ENCODE assay signal across 8 cellular contexts in the genomic region with DNA sequence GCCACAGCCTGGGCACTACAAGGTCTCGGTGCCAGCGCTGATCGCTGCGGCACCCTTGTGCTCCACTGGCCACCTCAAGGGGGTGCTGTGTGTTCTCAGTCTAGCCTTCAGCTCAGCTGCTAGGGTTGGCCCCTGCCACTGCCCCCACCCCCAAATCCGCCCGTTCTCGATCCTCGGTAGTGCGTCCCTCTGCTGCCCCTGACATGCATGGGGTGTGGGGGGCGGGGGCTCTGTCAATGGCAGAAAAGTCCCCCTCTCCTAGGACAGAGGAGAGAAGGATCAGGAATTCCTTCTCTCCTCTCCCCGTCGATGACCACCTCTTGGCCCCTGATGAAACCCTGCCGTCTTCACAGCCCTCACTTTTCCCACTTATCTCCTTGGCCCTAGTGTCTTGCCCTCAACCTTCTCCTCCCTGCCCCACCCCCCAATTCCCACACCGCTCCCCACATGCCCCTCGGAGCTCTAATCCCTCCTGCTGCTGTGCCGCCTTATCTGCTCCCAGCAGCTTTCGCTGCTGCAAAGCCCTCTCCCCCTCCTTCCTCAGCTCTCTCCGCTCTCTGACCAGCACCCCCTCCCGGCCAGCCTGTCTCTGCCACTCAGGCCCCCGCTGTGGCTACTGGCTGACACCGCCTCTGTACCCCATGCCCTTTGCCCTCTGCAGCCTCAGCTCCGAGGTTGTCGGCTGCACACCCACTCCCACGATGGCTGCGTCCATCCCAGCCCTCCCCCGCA. TPM values are rescaled to one million over a fixed set of nuclear protein-coding genes. Genes with fewer than 3 reads are reported as not detected.
DNase-seq lines count a peak whose midpoint lies in the region; ATAC-seq and TF ChIP-seq lines count a peak whose summit lies in the region.

No MANE protein-coding gene starts in this region.

- H3K27ac Mint-ChIP-seq in CD4-positive, CD25-positive, alpha-beta regulatory T cell: no peak overlapping the region

- H3K4me1 Mint-ChIP-seq in CD4-positive, CD25-positive, alpha-beta regulatory T cell: peaks cover 0 to 27% (median 15%) of the 10 kb centered on the region in 4 donors

- peaks cover 15% of the 10 kb centered on the region for H3K4me1 ChIP-seq in CD4-positive, CD25-positive, alpha-beta regulatory T cell (ENCODE audit: control insufficient read depth, insufficient read depth, low read length, poor library complexity, severe bottlenecking)
- H3K4me1 ChIP-seq in right atrium auricular region: peaks cover 0 to 79% of the 10 kb centered on the region in 2 donors

- no peak overlapping the region for H3K27ac ChIP-seq in CD4-positive, CD25-positive, alpha-beta regulatory T cell (ENCODE audit: insufficient read depth, low read length, poor library complexity, severe bottlenecking)
- H3K27ac ChIP-seq in right atrium auricular region: peak overlapping the region in 1 of 2 donors; percentile 29

- ATAC-seq in CD4-positive, CD25-positive, alpha-beta regulatory T cell (ENCODE audit: low read depth in 2 of 2): peak; percentile 70 to 73
- ATAC-seq in GM19395 (IDR thresholded peaks at IDR 0.05; ENCODE audit: unreplicated experiment): peak; percentile 74
- peak; percentile 88 for ATAC-seq in SK-N-SH treated with all-trans-retinoic acid at 6 μM for 48 hours
- ATAC-seq in GM18520 (IDR thresholded peaks at IDR 0.05; ENCODE audit: unreplicated experiment): no peak

- H3K27me3 ChIP-seq in CD4-positive, CD25-positive, alpha-beta regulatory T cell (ENCODE audit: control insufficient read depth, insufficient read depth, low read length): peaks cover 2% of the 10 kb centered on the region
- no peaks in the 10 kb centered on the region for H3K27me3 ChIP-seq in right atrium auricular region

- no peaks in the 10 kb centered on the region for H3K9me3 Mint-ChIP-seq in CD4-positive, CD25-positive, alpha-beta regulatory T cell

- no peak overlapping the region for H3K4me3 ChIP-seq in CD4-positive, CD25-positive, alpha-beta regulatory T cell (ENCODE audit: low read depth, low read length)
- peak overlapping the region in 1 of 2 donors; percentile 38 for H3K4me3 ChIP-seq in right atrium auricular region

- H3K4me3 Mint-ChIP-seq in CD4-positive, CD25-positive, alpha-beta regulatory T cell: peak overlapping the region in 3 of 4 donors; percentile 50 to 70 (median 68)

- DNase-seq in CD4-positive, CD25-positive, alpha-beta regulatory T cell: peak; percentile 28 to 39 (median 35)
- DNase-seq in HuH-7.5 (ENCODE audit: low spot score) (peak; percentile 89), amygdala (lab: John Stamatoyannopoulos, UW) (peak in 41 of 56 donors; percentile 3 to 62 (median 41)), right atrium auricular region (ENCODE audit: low spot score) (no peak), retina (peak; percentile 84)

- H3K27me3 Mint-ChIP-seq in CD4-positive, CD25-positive, alpha-beta regulatory T cell: peaks cover 57% of the 10 kb centered on the region

- H3K9me3 ChIP-seq in CD4-positive, CD25-positive, alpha-beta regulatory T cell (ENCODE audit: control insufficient read depth in 2 of 2, low read length in 2 of 2): no peaks in the 10 kb centered on the region
- no peaks in the 10 kb centered on the region for H3K9me3 ChIP-seq in right atrium auricular region

- peaks cover 8% of the 10 kb centered on the region for H3K36me3 ChIP-seq in CD4-positive, CD25-positive, alpha-beta regulatory T cell (ENCODE audit: control insufficient read depth, insufficient read depth, low read length)
- H3K36me3 ChIP-seq in right atrium auricular region: peaks cover 11% of the 10 kb centered on the region

- H3K36me3 Mint-ChIP-seq in CD4-positive, CD25-positive, alpha-beta regulatory T cell: peaks cover 10% of the 10 kb centered on the region

- TF ChIP-seq CTCF in right atrium auricular region (IDR thresholded peaks at IDR 0.05): peak; percentile 27 to 78

TF ChIP-seq in SK-N-SH treated with all-trans-retinoic acid at 6 μM for 48 hours, 23 proteins besides CTCF, POLR2A, EP300 and RAD21:
- TF ChIP-seq SNAI2 (CRISPR knock-in tag; IDR thresholded peaks at IDR 0.05): no peak
- TF ChIP-seq, protein P1, sequence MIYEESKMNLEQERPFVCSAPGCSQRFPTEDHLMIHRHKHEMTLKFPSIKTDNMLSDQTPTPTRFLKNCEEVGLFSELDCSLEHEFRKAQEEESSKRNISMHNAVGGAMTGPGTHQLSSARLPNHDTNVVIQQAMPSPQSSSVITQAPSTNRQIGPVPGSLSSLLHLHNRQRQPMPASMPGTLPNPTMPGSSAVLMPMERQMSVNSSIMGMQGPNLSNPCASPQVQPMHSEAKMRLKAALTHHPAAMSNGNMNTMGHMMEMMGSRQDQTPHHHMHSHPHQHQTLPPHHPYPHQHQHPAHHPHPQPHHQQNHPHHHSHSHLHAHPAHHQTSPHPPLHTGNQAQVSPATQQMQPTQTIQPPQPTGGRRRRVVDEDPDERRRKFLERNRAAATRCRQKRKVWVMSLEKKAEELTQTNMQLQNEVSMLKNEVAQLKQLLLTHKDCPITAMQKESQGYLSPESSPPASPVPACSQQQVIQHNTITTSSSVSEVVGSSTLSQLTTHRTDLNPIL (CRISPR knock-in tag; IDR thresholded peaks at IDR 0.05; ENCODE audit: low read depth): no peak
- TF ChIP-seq, protein P2, sequence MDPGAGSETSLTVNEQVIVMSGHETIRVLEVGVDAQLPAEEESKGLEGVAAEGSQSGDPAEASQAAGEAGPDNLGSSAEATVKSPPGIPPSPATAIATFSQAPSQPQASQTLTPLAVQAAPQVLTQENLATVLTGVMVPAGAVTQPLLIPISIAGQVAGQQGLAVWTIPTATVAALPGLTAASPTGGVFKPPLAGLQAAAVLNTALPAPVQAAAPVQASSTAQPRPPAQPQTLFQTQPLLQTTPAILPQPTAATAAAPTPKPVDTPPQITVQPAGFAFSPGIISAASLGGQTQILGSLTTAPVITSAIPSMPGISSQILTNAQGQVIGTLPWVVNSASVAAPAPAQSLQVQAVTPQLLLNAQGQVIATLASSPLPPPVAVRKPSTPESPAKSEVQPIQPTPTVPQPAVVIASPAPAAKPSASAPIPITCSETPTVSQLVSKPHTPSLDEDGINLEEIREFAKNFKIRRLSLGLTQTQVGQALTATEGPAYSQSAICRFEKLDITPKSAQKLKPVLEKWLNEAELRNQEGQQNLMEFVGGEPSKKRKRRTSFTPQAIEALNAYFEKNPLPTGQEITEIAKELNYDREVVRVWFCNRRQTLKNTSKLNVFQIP (CRISPR knock-in tag; IDR thresholded peaks at IDR 0.05; ENCODE audit: borderline replicate concordance, low read depth): no peak
- TF ChIP-seq ZFP3 (CRISPR knock-in tag; IDR thresholded peaks at IDR 0.05): no peak
- TF ChIP-seq ZFP30 (CRISPR knock-in tag; IDR thresholded peaks at IDR 0.05): no peak
- TF ChIP-seq OSR1 (CRISPR knock-in tag; IDR thresholded peaks at IDR 0.05): no peak
- no peak for TF ChIP-seq CSDC2 (CRISPR knock-in tag; IDR thresholded peaks at IDR 0.05)
- no peak for TF ChIP-seq ARNTL (CRISPR knock-in tag; IDR thresholded peaks at IDR 0.05; ENCODE audit: borderline replicate concordance, low read depth)
- no peak for TF ChIP-seq ESRRG (CRISPR knock-in tag; IDR thresholded peaks at IDR 0.05)
- no peak for TF ChIP-seq ZNF70 (CRISPR knock-in tag; IDR thresholded peaks at IDR 0.05)
- no peak for TF ChIP-seq BACH2 (CRISPR knock-in tag; IDR thresholded peaks at IDR 0.05; ENCODE audit: borderline replicate concordance)
- TF ChIP-seq TCF4 (CRISPR knock-in tag; IDR thresholded peaks at IDR 0.05; ENCODE audit: borderline replicate concordance): no peak
- no peak for TF ChIP-seq RARB (CRISPR knock-in tag; IDR thresholded peaks at IDR 0.05)
TF ChIP-seq in SK-N-SH treated with all-trans-retinoic acid at 6 μM for 48 hours: peak in this region for 0.

RNA-seq across cellular contexts. Expression of a gene that starts 4.3 kb away (rescaled TPM):
- total RNA-seq in CD4-positive, CD25-positive, alpha-beta regulatory T cell: 0.12 TPM
- polyA plus RNA-seq in CD4-positive, CD25-positive, alpha-beta regulatory T cell: not detected
- not detected for total RNA-seq in right atrium auricular region

RNA-seq across cellular contexts. Expression of a gene that starts 11.3 kb away (rescaled TPM):
- total RNA-seq in CD4-positive, CD25-positive, alpha-beta regulatory T cell: 25.9 TPM
- 10 to 100 TPM; 17.2 to 35.1 (median 25.1) TPM for polyA plus RNA-seq in CD4-positive, CD25-positive, alpha-beta regulatory T cell
- total RNA-seq in right atrium auricular region: 10 to 100 TPM; 21.6 to 23.3 TPM

RNA-seq across cellular contexts. Expression of a gene that starts 33.7 kb away (rescaled TPM):
- total RNA-seq in CD4-positive, CD25-positive, alpha-beta regulatory T cell: 4.5 TPM
- 1 to 10 TPM; 3.0 to 6.6 (median 4.4) TPM for polyA plus RNA-seq in CD4-positive, CD25-positive, alpha-beta regulatory T cell
- 100 to 1,000 TPM; 206 to 228 TPM for total RNA-seq in right atrium auricular region

RNA-seq across cellular contexts. Expression of a gene that starts 33.9 kb away (rescaled TPM):
- total RNA-seq in CD4-positive, CD25-positive, alpha-beta regulatory T cell: 0.62 TPM
- not detected for polyA plus RNA-seq in CD4-positive, CD25-positive, alpha-beta regulatory T cell
- total RNA-seq in right atrium auricular region: 1 to 10 TPM; 1.8 to 4.3 TPM

Comparison
In these comparisons a context has a peak if more than half of its experiments do, and no peak if none do; other contexts are left out.
1. RNA of a gene that starts 33.7 kb away (total RNA-seq): 206 to 228 TPM in right atrium auricular region; 4.5 TPM in CD4-positive, CD25-positive, alpha-beta regulatory T cell (single experiment); every median in the first group is over 10 times any median in the second.